21 cellular contexts compared by ENCODE assay signal in the genomic region with DNA sequence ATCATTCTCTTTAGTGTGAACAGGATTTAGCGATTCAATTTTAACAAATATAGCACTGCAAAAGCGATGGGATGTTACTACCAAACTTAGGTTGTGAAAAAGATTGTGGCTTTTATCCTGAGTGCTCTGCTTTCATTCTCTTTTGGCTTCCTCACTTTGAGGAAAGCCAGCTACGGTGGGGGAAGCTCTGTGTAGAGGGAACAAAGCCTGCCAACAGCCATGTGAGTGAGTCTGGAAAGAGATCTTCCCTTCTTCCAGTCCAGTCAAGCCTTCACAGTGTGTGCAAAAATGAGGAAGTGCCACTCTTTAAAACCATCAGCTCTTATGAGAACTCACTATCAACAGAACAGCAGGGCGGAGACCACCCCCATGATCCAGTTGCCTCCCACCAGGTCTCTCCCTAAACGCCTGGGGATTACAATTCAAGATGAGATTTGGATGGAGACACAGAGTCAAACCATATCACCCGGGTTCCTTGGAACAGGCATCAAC.
"Had no signal": no experiment of that assay in that cellular context is flagged by ENCODE, and none has a peak within 500 bp of the region (broad histone marks: within the 10 kb centered on the region; RNA-seq: fewer than 3 reads in every experiment).

No MANE protein-coding gene starts in this region.

- H3K9ac ChIP-seq: KMS-11 had no signal

- H3K27ac ChIP-seq: KMS-11 had no signal

- H3K4me2 ChIP-seq: KMS-11 had no signal

- DNase-seq: IMR-90, MV-4-11, NCI-H1092, NCI-H1105 treated with DMSO at 0.1 percent for 48 hours, NCI-H1417 treated with DMSO at 0.1 percent for 48 hours, NCI-H146, NCI-H1694 treated with DMSO at 0.1 percent for 48 hours, NCI-H1930, NCI-H2081, NCI-H2107, NCI-H2227 treated with DMSO at 0.1 percent for 48 hours, NCI-H524, NCI-H526 treated with DMSO at 0.1 percent for 48 hours, NCI-H748 treated with DMSO at 0.1 percent for 48 hours, RPMI8226, SHP77, SW 1271, T-cell had no signal

- ATAC-seq: HepG2, SK-N-SH treated with all-trans-retinoic acid at 6 μM for 48 hours, T-cell had no signal
